ENCODE assay signal across 8 cellular contexts in genomic region chr12:48852734-48853168, GRCh38. TPM values are rescaled to one million over a fixed set of nuclear protein-coding genes. Genes with fewer than 3 reads are reported as not detected.
DNase-seq lines count a peak whose midpoint lies in the region; TF ChIP-seq lines count a peak whose summit lies in the region.

No MANE protein-coding gene starts in this region.

- H3K27me3 ChIP-seq in SJSA1 (replicated peaks), result no peaks in the 10 kb centered on the region

- TF ChIP-seq CTCF in fibroblast of pulmonary artery (IDR thresholded peaks at IDR 0.05; ENCODE audit: low read length, missing control alignments), result no peak

- peaks cover 13% of the 10 kb centered on the region for H3K4me1 ChIP-seq in SJSA1 (replicated peaks)

- peaks cover 20% of the 10 kb centered on the region for H3K36me3 ChIP-seq in SJSA1

- H3K9me3 ChIP-seq in SJSA1 (replicated peaks), result no peaks in the 10 kb centered on the region

- H3K4me3 ChIP-seq in SJSA1 (peak overlapping the region; percentile 68), fibroblast of pulmonary artery (replicated peaks; ENCODE audit: low read depth, low read length) (peak overlapping the region; percentile 97), skeletal muscle cell (ENCODE audit: low read depth, low read length) (peak overlapping the region; percentile 91)

- DNase-seq in NCI-H526 treated with DMSO at 0.1 percent for 48 hours (lab: John Stamatoyannopoulos, UW) (peak; percentile 35), NCI-H526 (lab: John Stamatoyannopoulos, UW) (no peak), SJSA1 (ENCODE audit: low read depth in 1 of 2, low spot score in 2 of 2) (no peak), fibroblast of pulmonary artery (ENCODE audit: low read depth) (no peak), skeletal muscle cell (ENCODE audit: low read depth) (no peak), cortex of kidney (lab: John Stamatoyannopoulos, UW) (no peak), DMS53 treated with DMSO at 0.1 percent for 48 hours (lab: John Stamatoyannopoulos, UW; ENCODE audit: unreplicated experiment) (no peak)
- DNase-seq in central memory CD4-positive, alpha-beta T cell, result no peak

- H3K27ac ChIP-seq in SJSA1, result 0 out of 2 replicates have a peak overlapping the region, but pooled peaks have one; percentile 2

RNA-seq across cellular contexts. Expression of gene DDX23, which starts 0.8 kb away (rescaled TPM):
- 77.1 and 109 TPM in 2 replicates for total RNA-seq in SJSA1 (2014; rRNA removed; shearing (Covaris generic))

RNA-seq across cellular contexts. Expression of gene RND1, which starts 12.9 kb away (rescaled TPM):
- not detected in 2 replicates for total RNA-seq in SJSA1 (2014; rRNA removed; shearing (Covaris generic))

RNA-seq across cellular contexts. Expression of gene CACNB3, which starts 34.5 kb away (rescaled TPM):
- total RNA-seq in SJSA1 (2014; rRNA removed; shearing (Covaris generic)), result 8.9 and 20.9 TPM in 2 replicates
